In genomic region chr7:123747620-123748141, GRCh38 we compare ENCODE assay signal across 7 cellular contexts. TPM values are rescaled to one million over a fixed set of nuclear protein-coding genes. Genes with fewer than 3 reads are reported as not detected.
DNase-seq lines count a peak whose midpoint lies in the region; ATAC-seq, FAIRE-seq and TF ChIP-seq lines count a peak whose summit lies in the region.

No MANE protein-coding gene starts in this region.

- H4K20me1 ChIP-seq in keratinocyte (ENCODE audit: control insufficient read depth, extremely low read depth, insufficient read depth, low read length) = peaks cover 10% of the 10 kb centered on the region
- H4K20me1 ChIP-seq in smooth muscle cell (ENCODE audit: low read depth) = peaks cover 54% of the 10 kb centered on the region

- H3K36me3 ChIP-seq in keratinocyte (ENCODE audit: control insufficient read depth in 2 of 2, extremely low read depth in 1 of 2, insufficient read depth in 2 of 2, low read length in 2 of 2) = no peaks in the 10 kb centered on the region
- no peaks in the 10 kb centered on the region for H3K36me3 ChIP-seq in smooth muscle cell (ENCODE audit: low read depth)

- WGBS in smooth muscle cell (ENCODE audit: low lambda C conversion rate) = under 1% methylated on average over 12 of the region's 12 CpGs

- H3K79me2 ChIP-seq in keratinocyte (ENCODE audit: control insufficient read depth, insufficient read depth, low read length) (peaks cover 71% of the 10 kb centered on the region), smooth muscle cell (ENCODE audit: low read depth) (peaks cover 61% of the 10 kb centered on the region)

- H3K4me2 ChIP-seq in keratinocyte (ENCODE audit: control insufficient read depth, extremely low read depth, insufficient read depth, low read depth, low read length) = peak overlapping the region; percentile 99
- H3K4me2 ChIP-seq in smooth muscle cell = peak overlapping the region; percentile 95

- ATAC-seq in HG03139 (IDR thresholded peaks at IDR 0.05; ENCODE audit: unreplicated experiment) = no peak

- dilution Hi-C loops in keratinocyte (cut with MboI; ENCODE audit: extremely low pct_ligation_motif_present, low sequenced_read_pairs) = no loop called here

- H3F3A ChIP-seq in smooth muscle cell (ENCODE audit: low read depth) = peaks cover 23% of the 10 kb centered on the region

- H3K4me3 Mint-ChIP-seq in T-helper 2 cell treated with Interferon-gamma antibody and Interleukin-4, amounts not matched to agents 5 μg/mL and 100 μg/mL, for 36 hours = peak overlapping the region; percentile 97
- peak overlapping the region; percentile 98 for H3K4me3 Mint-ChIP-seq in chondrocyte (ENCODE audit: unreplicated experiment)

- CTCF ChIA-PET in GM10248 (lab: Yijun Ruan, JAX) = interaction anchor here (1.6 to 3.2 kb wide), 2 partner anchors 19 to 117 kb away, joined by 5 to 11 read pairs; no protein-coding TSS in a partner anchor

- H3K27me3 ChIP-seq in keratinocyte (ENCODE audit: control insufficient read depth, extremely low read depth, insufficient read depth, low read length) (no peaks in the 10 kb centered on the region), smooth muscle cell (ENCODE audit: low read depth) (no peaks in the 10 kb centered on the region)

- peaks cover 51% of the 10 kb centered on the region for H3K4me1 Mint-ChIP-seq in T-helper 2 cell treated with Interferon-gamma antibody and Interleukin-4, amounts not matched to agents 5 μg/mL and 100 μg/mL, for 36 hours (ENCODE audit: low read depth)
- peaks cover 74% of the 10 kb centered on the region for H3K4me1 Mint-ChIP-seq in chondrocyte (ENCODE audit: low read depth)

- H3K27ac ChIP-seq in keratinocyte (ENCODE audit: control insufficient read depth, insufficient read depth, low read length) (peak overlapping the region; percentile 98), smooth muscle cell (ENCODE audit: low read depth) (peak overlapping the region; percentile 98)

- peak overlapping the region; percentile 87 for H3K27ac Mint-ChIP-seq in T-helper 2 cell treated with Interferon-gamma antibody and Interleukin-4, amounts not matched to agents 5 μg/mL and 100 μg/mL, for 36 hours
- peak overlapping the region; percentile 98 for H3K27ac Mint-ChIP-seq in chondrocyte (ENCODE audit: unreplicated experiment)

- TF ChIP-seq CTCF in GM10248 (IDR thresholded peaks at IDR 0.05; ENCODE audit: control extremely low read depth, extremely low read depth, low read depth, missing control alignments) (no peak), chondrocyte (IDR thresholded peaks at IDR 0.05) (no peak), keratinocyte (optimal IDR thresholded peaks at IDR 0.05 in 1 of 3, IDR thresholded peaks at IDR 0.05 in 1 of 3, conservative IDR thresholded peaks at IDR 0.05 in 1 of 3; ENCODE audit: extremely low read depth in 1 of 3, insufficient read depth in 2 of 3, low read length in 3 of 3) (no peak), smooth muscle cell (IDR thresholded peaks at IDR 0.05; ENCODE audit: borderline replicate concordance, insufficient read depth, poor library complexity, severe bottlenecking) (no peak)

- no peak overlapping the region for H2AFZ ChIP-seq in keratinocyte (ENCODE audit: control insufficient read depth, low read length)
- peak overlapping the region; percentile 4 for H2AFZ ChIP-seq in smooth muscle cell (ENCODE audit: low read depth)

- no peaks in the 10 kb centered on the region for H3K9me3 Mint-ChIP-seq in T-helper 2 cell treated with Interferon-gamma antibody and Interleukin-4, amounts not matched to agents 5 μg/mL and 100 μg/mL, for 36 hours
- no peaks in the 10 kb centered on the region for H3K9me3 Mint-ChIP-seq in chondrocyte (ENCODE audit: low read depth)

- POLR2A ChIA-PET in GM10248 (lab: Yijun Ruan, JAX) = no interaction called here

- no peaks in the 10 kb centered on the region for H3K9me3 ChIP-seq in keratinocyte (ENCODE audit: control insufficient read depth, low read depth, low read length)
- H3K9me3 ChIP-seq in smooth muscle cell (replicated peaks; ENCODE audit: low read depth) = no peaks in the 10 kb centered on the region

- H3K9me1 ChIP-seq in keratinocyte (ENCODE audit: control insufficient read depth, extremely low read depth, insufficient read depth, low read length) = no peaks in the 10 kb centered on the region

- H3K36me3 Mint-ChIP-seq in T-helper 2 cell treated with Interferon-gamma antibody and Interleukin-4, amounts not matched to agents 5 μg/mL and 100 μg/mL, for 36 hours (ENCODE audit: low read depth) = peaks cover 17% of the 10 kb centered on the region
- no peaks in the 10 kb centered on the region for H3K36me3 Mint-ChIP-seq in chondrocyte (ENCODE audit: low read depth)

- H3K4me3 ChIP-seq in keratinocyte (ENCODE audit: control insufficient read depth in 2 of 3, extremely low read depth in 1 of 3, insufficient read depth in 2 of 3, low read depth in 1 of 3, low read length in 3 of 3) = peak overlapping the region; percentile 68 to 89 (median 84)
- peak overlapping the region; percentile 82 for H3K4me3 ChIP-seq in smooth muscle cell

- H3K4me1 ChIP-seq in keratinocyte (ENCODE audit: control insufficient read depth, extremely low read depth, insufficient read depth, low read length) = peaks cover 34% of the 10 kb centered on the region
- peaks cover 48% of the 10 kb centered on the region for H3K4me1 ChIP-seq in smooth muscle cell (ENCODE audit: low read depth)

- FAIRE-seq in keratinocyte (lab: Jason Lieb, UNC) = peak; percentile 39

- peak; percentile 22 for DNase-seq in GM10248 (ENCODE audit: extremely low spot score)
- DNase-seq in NCI-H1092 (lab: John Stamatoyannopoulos, UW) = peak; percentile 32
- DNase-seq in T-helper 2 cell treated with Interferon-gamma antibody and Interleukin-4, amounts not matched to agents 5 μg/mL and 100 μg/mL, for 36 hours (ENCODE audit: low spot score) = peak; percentile 31
- peak; percentile 42 for DNase-seq in chondrocyte (ENCODE audit: low spot score)
- no peak for DNase-seq in keratinocyte (ENCODE audit: low read depth, low spot score)
- peak; percentile 6 for DNase-seq in smooth muscle cell (lab: John Stamatoyannopoulos, UW; ENCODE audit: unreplicated experiment)

- H3K9ac ChIP-seq in keratinocyte (ENCODE audit: control insufficient read depth, extremely low read depth, insufficient read depth, low read length) = peak overlapping the region; percentile 98
- H3K9ac ChIP-seq in smooth muscle cell (ENCODE audit: low read depth) = peak overlapping the region; percentile 96

- peaks cover 9% of the 10 kb centered on the region for H3K27me3 Mint-ChIP-seq in T-helper 2 cell treated with Interferon-gamma antibody and Interleukin-4, amounts not matched to agents 5 μg/mL and 100 μg/mL, for 36 hours (ENCODE audit: low read depth)
- H3K27me3 Mint-ChIP-seq in chondrocyte (ENCODE audit: low read depth) = no peaks in the 10 kb centered on the region

RNA-seq across cellular contexts. Expression of gene WASL, which starts 1.1 kb away (rescaled TPM):
- 24.1 to 35.5 TPM (median 34.2 TPM) in 3 replicates for total RNA-seq in chondrocyte
- polyA plus RNA-seq in keratinocyte = 9.5 to 17.5 TPM (median 15.9 TPM) in 3 replicates
- polyA plus RNA-seq in keratinocyte (2011; ENCODE audit: low read depth) = 25.5 TPM
- polyA plus RNA-seq in keratinocyte (2011; cell fraction: cytosol; rRNA removed) = 14.2 and 23.6 TPM in 2 replicates
- polyA plus RNA-seq in keratinocyte (2011; cell fraction: nucleus; rRNA removed) = 12.6 and 15.4 TPM in 2 replicates
- 22.6 and 35.5 TPM in 2 replicates for polyA plus RNA-seq in keratinocyte (2012; ENCODE audit: low replicate concordance)
- polyA minus RNA-seq in keratinocyte = 6.2 to 11.4 TPM (median 6.9 TPM) in 3 replicates
- 9.4 TPM for polyA minus RNA-seq in keratinocyte (2011; cell fraction: cytosol; rRNA and poly(A)+ RNA removed)
- polyA minus RNA-seq in keratinocyte (2011; cell fraction: nucleus; rRNA and poly(A)+ RNA removed) = 10.4 and 19.6 TPM in 2 replicates
- 32.0 and 35.3 TPM in 2 replicates for total RNA-seq in smooth muscle cell
- 22.7 and 25.7 TPM in 2 replicates for polyA plus RNA-seq in smooth muscle cell
